ENCODE assay signal across 17 cellular contexts in the genomic region with DNA sequence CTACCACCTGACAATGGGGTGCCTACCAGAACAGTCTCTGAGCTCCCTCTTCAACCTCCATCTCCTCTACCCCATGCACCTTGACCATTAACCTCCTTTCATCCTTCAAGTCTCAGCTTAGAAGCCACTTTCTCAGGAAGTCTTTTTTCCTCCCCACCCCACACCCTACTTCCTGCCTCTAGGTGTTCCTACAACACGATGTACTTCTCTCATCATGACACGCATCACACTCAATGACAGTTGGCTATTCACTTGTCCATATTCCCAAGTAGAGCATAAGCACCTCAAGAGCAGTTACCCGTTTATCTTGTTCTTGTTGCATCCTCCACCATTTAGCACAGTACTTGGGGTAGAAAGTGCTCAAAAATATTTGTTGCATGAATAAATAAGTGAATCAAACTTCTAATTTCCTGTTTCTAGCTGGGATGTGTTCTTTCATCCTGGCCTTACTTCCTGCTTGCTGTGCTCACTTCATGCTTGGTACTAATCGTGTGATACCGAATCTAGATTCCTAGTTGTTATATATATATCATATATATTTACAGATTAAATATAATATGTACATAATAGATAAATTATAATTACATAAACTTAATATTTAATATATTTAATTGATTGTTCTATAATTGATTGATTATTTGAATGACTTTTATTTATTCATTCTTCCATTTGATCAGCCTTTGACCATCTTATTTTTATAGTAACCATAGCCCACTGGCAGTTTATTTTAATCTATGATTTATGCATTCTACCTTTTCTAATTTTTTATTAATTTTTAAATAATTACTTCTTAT.
DNase-seq lines count a peak whose midpoint lies in the region; ATAC-seq and TF ChIP-seq lines count a peak whose summit lies in the region.
"Had no signal": no experiment of that assay in that cellular context is flagged by ENCODE, and none has a peak within 500 bp of the region (broad histone marks: within the 10 kb centered on the region; RNA-seq: fewer than 3 reads in every experiment).

No MANE protein-coding gene starts in this region.

- POLR2A ChIA-PET in Panc1 (lab: Charles Lee), result interaction anchor here (0.5 kb wide), 1 partner anchor 364 kb away, joined by 10 read pairs; a partner anchor contains a TSS

- ATAC-seq in activated naive CD4-positive, alpha-beta T cell treated with anti-CD3 and anti-CD28 coated beads, Interleukin-2, amount 50 U/mL, for 72 hours, result no peak
- ATAC-seq in Panc1 (no peak), HG03342 (IDR thresholded peaks at IDR 0.05; ENCODE audit: unreplicated experiment) (no peak), GM18502 (IDR thresholded peaks at IDR 0.05; ENCODE audit: poor library complexity, unreplicated experiment) (no peak)
- ATAC-seq: gastroesophageal sphincter, K562 had no signal

- intact Hi-C loops in Panc1 (cut with micrococcal nuclease; ENCODE audit: unreplicated experiment), result no loop called here

- H3K27me3 Mint-ChIP-seq in activated naive CD4-positive, alpha-beta T cell treated with anti-CD3 and anti-CD28 coated beads, Interleukin-2, amount 10 ng/mL, durations not matched to agents 7 days and 5 days, result no peaks in the 10 kb centered on the region
- H3K27me3 Mint-ChIP-seq: activated naive CD8-positive, alpha-beta T cell treated with anti-CD3 and anti-CD28 coated beads, Interleukin-2, amount 10 ng/mL, durations not matched to agents 7 days and 5 days had no signal

- H3K4me3 ChIP-seq in Panc1 (ENCODE audit: low read depth in 2 of 2, low read length in 2 of 2), result no peak overlapping the region
- H3K4me3 ChIP-seq in skeletal muscle satellite cell (ENCODE audit: low read length), result peak overlapping the region; percentile 12
- H3K4me3 ChIP-seq: gastroesophageal sphincter, K562 had no signal

- peaks cover 31% of the 10 kb centered on the region for H3K4me1 Mint-ChIP-seq in activated naive CD4-positive, alpha-beta T cell treated with anti-CD3 and anti-CD28 coated beads, Interleukin-2, amount 10 ng/mL, durations not matched to agents 7 days and 5 days

- H3K27ac Mint-ChIP-seq in activated naive CD4-positive, alpha-beta T cell treated with anti-CD3 and anti-CD28 coated beads, Interleukin-2, amount 50 U/mL, for 72 hours, result peak overlapping the region; percentile 38 to 93
- no peak overlapping the region for H3K27ac Mint-ChIP-seq in activated naive CD4-positive, alpha-beta T cell treated with anti-CD3 and anti-CD28 coated beads, Interleukin-2, amount 10 ng/mL, durations not matched to agents 7 days and 5 days
- H3K27ac Mint-ChIP-seq: activated naive CD8-positive, alpha-beta T cell treated with anti-CD3 and anti-CD28 coated beads, Interleukin-2, amount 10 ng/mL, durations not matched to agents 7 days and 5 days; nephron progenitor cell had no signal

- H3K27ac ChIP-seq in Panc1 (ENCODE audit: low read length), result peak overlapping the region; percentile 83
- H3K27ac ChIP-seq: gastroesophageal sphincter had no signal

- no peak overlapping the region for H3K4me3 Mint-ChIP-seq in activated naive CD4-positive, alpha-beta T cell treated with anti-CD3 and anti-CD28 coated beads, Interleukin-2, amount 10 ng/mL, durations not matched to agents 7 days and 5 days
- H3K4me3 Mint-ChIP-seq: activated naive CD8-positive, alpha-beta T cell treated with anti-CD3 and anti-CD28 coated beads, Interleukin-2, amount 10 ng/mL, durations not matched to agents 7 days and 5 days; nephron progenitor cell had no signal

- peaks cover 14% of the 10 kb centered on the region for H3K4me1 ChIP-seq in Panc1 (ENCODE audit: control insufficient read depth, insufficient read depth, low read length)
- H3K4me1 ChIP-seq in skeletal muscle satellite cell (ENCODE audit: control insufficient read depth, insufficient read depth, low read length), result peaks cover 42% of the 10 kb centered on the region
- H3K4me1 ChIP-seq: Caco-2, gastroesophageal sphincter had no signal

- TF ChIP-seq CTCF in Panc1 (IDR thresholded peaks at IDR 0.05), result no peak

- BruUV-seq in Panc1 (replicated peaks; lab: Mats Ljungman, UMichigan), result no TSS peak

- H3K9me3 ChIP-seq in Panc1 (ENCODE audit: control insufficient read depth, insufficient read depth, low read depth, low read length), result peaks cover 12% of the 10 kb centered on the region; the same call in 1 of the 2 replicates
- no peaks in the 10 kb centered on the region for H3K9me3 ChIP-seq in skeletal muscle satellite cell (replicated peaks; ENCODE audit: low read length)
- H3K9me3 ChIP-seq: Caco-2, gastroesophageal sphincter, SK-N-SH had no signal

- H3K36me3 ChIP-seq in Panc1 (ENCODE audit: control insufficient read depth, insufficient read depth, low read length) (no peaks in the 10 kb centered on the region), skeletal muscle satellite cell (ENCODE audit: insufficient read depth, low read length) (no peaks in the 10 kb centered on the region)
- H3K36me3 ChIP-seq: gastroesophageal sphincter had no signal

- in situ Hi-C loops in Panc1 (cut with HindIII; ENCODE audit: low pct_unique_long_range_greater_than_20kb, low sequenced_read_pairs), result no loop called here

- peak overlapping the region; percentile 31 for H3K4me2 ChIP-seq in skeletal muscle satellite cell (ENCODE audit: low read length)

- no peak for DNase-seq in activated naive CD4-positive, alpha-beta T cell treated with anti-CD3 and anti-CD28 coated beads, Interleukin-2, amount 50 U/mL, for 72 hours (ENCODE audit: low spot score in 2 of 2)
- no peak for DNase-seq in activated naive CD4-positive, alpha-beta T cell treated with anti-CD3 and anti-CD28 coated beads, Interleukin-2, amount 10 ng/mL, durations not matched to agents 7 days and 5 days
- DNase-seq in Panc1 (ENCODE audit: low read depth, low spot score), result no peak
- DNase-seq in dermis blood vessel endothelial cell, result peak; percentile 22
- DNase-seq in kidney glomerular epithelial cell (lab: John Stamatoyannopoulos, UW), result no peak
- DNase-seq: activated naive CD8-positive, alpha-beta T cell treated with anti-CD3 and anti-CD28 coated beads, Interleukin-2, amount 10 ng/mL, durations not matched to agents 7 days and 5 days; AML-193; Caco-2; caudate nucleus; NCI-H345; nephron progenitor cell; SK-N-SH had no signal

- no peaks in the 10 kb centered on the region for H3K27me3 ChIP-seq in Panc1 (ENCODE audit: control insufficient read depth, insufficient read depth, low read length)
- no peaks in the 10 kb centered on the region for H3K27me3 ChIP-seq in skeletal muscle satellite cell (ENCODE audit: control insufficient read depth, insufficient read depth, low read length)

- peaks cover 11 to 51% of the 10 kb centered on the region in 2 donors for H3K36me3 Mint-ChIP-seq in activated naive CD4-positive, alpha-beta T cell treated with anti-CD3 and anti-CD28 coated beads, Interleukin-2, amount 50 U/mL, for 72 hours
- no peaks in the 10 kb centered on the region for H3K36me3 Mint-ChIP-seq in activated naive CD4-positive, alpha-beta T cell treated with anti-CD3 and anti-CD28 coated beads, Interleukin-2, amount 10 ng/mL, durations not matched to agents 7 days and 5 days
- H3K36me3 Mint-ChIP-seq: activated naive CD8-positive, alpha-beta T cell treated with anti-CD3 and anti-CD28 coated beads, Interleukin-2, amount 10 ng/mL, durations not matched to agents 7 days and 5 days had no signal

- CTCF ChIA-PET in activated naive CD4-positive, alpha-beta T cell treated with anti-CD3 and anti-CD28 coated beads, Interleukin-2, amount 10 ng/mL, durations not matched to agents 7 days and 5 days (lab: Charles Lee), result interaction anchor here (1.4 kb wide), 1 partner anchor 57 kb away, joined by 5 read pairs; no protein-coding TSS in a partner anchor
- CTCF ChIA-PET in Panc1 (lab: Charles Lee), result no interaction called here

- H3K9ac ChIP-seq in skeletal muscle satellite cell (ENCODE audit: low read depth, low read length), result no peak overlapping the region

- peaks cover 0 to 9% of the 10 kb centered on the region in 2 donors for H3K9me3 Mint-ChIP-seq in activated naive CD4-positive, alpha-beta T cell treated with anti-CD3 and anti-CD28 coated beads, Interleukin-2, amount 50 U/mL, for 72 hours
- H3K9me3 Mint-ChIP-seq in activated naive CD4-positive, alpha-beta T cell treated with anti-CD3 and anti-CD28 coated beads, Interleukin-2, amount 10 ng/mL, durations not matched to agents 7 days and 5 days, result no peaks in the 10 kb centered on the region
- H3K9me3 Mint-ChIP-seq: activated naive CD8-positive, alpha-beta T cell treated with anti-CD3 and anti-CD28 coated beads, Interleukin-2, amount 10 ng/mL, durations not matched to agents 7 days and 5 days had no signal
